1 cellular context compared by ENCODE assay signal in the genomic region with DNA sequence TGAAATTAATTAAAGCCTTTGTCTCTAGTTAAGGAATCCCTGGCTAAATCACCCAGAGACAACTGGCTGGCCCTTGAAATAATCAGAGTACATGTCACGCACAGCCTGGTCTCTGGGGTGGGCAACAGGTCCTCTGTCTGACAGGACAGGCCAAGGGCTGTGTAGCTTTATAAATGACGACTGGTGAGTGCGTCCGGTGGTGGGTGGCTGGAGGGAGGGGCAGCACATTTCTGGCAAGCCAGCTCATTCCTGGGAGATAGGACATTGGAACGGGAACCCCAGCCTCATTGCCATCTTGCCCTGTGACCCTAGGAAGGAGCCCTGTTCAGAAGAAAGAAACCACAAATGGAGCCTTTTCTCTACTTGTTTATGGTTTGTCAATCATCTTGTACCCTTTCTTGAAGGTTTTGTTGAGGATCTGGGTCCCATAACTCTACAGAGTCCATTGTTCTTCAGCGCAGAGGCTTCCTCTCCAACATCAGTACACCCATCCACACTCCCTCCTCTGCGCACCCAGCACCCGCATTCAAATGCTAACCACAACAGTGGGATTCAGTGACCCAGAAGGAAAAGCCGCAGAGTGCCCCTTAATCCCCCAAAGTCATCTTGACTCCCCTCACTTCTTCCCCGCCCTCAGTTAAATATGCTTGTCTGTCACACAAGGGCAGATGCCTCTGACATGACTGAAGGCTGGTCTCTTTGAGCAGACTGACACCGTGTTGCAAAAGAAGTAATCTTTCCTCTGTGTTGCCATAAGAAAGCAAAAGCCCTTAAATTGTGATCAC.
TF ChIP-seq lines count a peak whose summit lies in the region.

No MANE protein-coding gene starts in this region.

TF ChIP-seq in GM23338, 12 proteins besides CTCF, POLR2A, EP300 and RAD21:
- TF ChIP-seq, protein P1, sequence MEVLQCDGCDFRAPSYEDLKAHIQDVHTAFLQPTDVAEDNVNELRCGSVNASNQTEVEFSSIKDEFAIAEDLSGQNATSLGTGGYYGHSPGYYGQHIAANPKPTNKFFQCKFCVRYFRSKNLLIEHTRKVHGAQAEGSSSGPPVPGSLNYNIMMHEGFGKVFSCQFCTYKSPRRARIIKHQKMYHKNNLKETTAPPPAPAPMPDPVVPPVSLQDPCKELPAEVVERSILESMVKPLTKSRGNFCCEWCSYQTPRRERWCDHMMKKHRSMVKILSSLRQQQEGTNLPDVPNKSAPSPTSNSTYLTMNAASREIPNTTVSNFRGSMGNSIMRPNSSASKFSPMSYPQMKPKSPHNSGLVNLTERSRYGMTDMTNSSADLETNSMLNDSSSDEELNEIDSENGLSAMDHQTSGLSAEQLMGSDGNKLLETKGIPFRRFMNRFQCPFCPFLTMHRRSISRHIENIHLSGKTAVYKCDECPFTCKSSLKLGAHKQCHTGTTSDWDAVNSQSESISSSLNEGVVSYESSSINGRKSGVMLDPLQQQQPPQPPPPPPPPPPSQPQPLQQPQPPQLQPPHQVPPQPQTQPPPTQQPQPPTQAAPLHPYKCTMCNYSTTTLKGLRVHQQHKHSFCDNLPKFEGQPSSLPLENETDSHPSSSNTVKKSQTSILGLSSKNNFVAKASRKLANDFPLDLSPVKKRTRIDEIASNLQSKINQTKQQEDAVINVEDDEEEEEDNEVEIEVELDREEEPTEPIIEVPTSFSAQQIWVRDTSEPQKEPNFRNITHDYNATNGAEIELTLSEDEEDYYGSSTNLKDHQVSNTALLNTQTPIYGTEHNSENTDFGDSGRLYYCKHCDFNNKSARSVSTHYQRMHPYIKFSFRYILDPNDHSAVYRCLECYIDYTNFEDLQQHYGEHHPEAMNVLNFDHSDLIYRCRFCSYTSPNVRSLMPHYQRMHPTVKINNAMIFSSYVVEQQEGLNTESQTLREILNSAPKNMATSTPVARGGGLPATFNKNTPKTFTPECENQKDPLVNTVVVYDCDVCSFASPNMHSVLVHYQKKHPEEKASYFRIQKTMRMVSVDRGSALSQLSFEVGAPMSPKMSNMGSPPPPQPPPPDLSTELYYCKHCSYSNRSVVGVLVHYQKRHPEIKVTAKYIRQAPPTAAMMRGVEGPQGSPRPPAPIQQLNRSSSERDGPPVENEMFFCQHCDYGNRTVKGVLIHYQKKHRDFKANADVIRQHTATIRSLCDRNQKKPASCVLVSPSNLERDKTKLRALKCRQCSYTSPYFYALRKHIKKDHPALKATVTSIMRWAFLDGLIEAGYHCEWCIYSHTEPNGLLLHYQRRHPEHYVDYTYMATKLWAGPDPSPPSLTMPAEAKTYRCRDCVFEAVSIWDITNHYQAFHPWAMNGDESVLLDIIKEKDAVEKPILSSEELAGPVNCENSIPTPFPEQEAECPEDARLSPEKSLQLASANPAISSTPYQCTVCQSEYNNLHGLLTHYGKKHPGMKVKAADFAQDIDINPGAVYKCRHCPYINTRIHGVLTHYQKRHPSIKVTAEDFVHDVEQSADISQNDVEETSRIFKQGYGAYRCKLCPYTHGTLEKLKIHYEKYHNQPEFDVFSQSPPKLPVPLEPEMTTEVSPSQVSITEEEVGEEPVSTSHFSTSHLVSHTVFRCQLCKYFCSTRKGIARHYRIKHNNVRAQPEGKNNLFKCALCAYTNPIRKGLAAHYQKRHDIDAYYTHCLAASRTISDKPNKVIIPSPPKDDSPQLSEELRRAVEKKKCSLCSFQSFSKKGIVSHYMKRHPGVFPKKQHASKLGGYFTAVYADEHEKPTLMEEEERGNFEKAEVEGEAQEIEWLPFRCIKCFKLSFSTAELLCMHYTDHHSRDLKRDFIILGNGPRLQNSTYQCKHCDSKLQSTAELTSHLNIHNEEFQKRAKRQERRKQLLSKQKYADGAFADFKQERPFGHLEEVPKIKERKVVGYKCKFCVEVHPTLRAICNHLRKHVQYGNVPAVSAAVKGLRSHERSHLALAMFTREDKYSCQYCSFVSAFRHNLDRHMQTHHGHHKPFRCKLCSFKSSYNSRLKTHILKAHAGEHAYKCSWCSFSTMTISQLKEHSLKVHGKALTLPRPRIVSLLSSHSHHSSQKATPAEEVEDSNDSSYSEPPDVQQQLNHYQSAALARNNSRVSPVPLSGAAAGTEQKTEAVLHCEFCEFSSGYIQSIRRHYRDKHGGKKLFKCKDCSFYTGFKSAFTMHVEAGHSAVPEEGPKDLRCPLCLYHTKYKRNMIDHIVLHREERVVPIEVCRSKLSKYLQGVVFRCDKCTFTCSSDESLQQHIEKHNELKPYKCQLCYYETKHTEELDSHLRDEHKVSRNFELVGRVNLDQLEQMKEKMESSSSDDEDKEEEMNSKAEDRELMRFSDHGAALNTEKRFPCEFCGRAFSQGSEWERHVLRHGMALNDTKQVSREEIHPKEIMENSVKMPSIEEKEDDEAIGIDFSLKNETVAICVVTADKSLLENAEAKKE (CRISPR knock-in tag; IDR thresholded peaks at IDR 0.05) = no peak
- TF ChIP-seq, protein P2, sequence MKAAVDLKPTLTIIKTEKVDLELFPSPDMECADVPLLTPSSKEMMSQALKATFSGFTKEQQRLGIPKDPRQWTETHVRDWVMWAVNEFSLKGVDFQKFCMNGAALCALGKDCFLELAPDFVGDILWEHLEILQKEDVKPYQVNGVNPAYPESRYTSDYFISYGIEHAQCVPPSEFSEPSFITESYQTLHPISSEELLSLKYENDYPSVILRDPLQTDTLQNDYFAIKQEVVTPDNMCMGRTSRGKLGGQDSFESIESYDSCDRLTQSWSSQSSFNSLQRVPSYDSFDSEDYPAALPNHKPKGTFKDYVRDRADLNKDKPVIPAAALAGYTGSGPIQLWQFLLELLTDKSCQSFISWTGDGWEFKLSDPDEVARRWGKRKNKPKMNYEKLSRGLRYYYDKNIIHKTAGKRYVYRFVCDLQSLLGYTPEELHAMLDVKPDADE (IDR thresholded peaks at IDR 0.05) = no peak
- no peak for TF ChIP-seq ZNF331 (CRISPR knock-in tag; IDR thresholded peaks at IDR 0.05; ENCODE audit: low read depth)
- no peak for TF ChIP-seq NANOG (IDR thresholded peaks at IDR 0.05; ENCODE audit: borderline replicate concordance)
- no peak for TF ChIP-seq STAT1 (IDR thresholded peaks at IDR 0.05; ENCODE audit: unreplicated experiment)
- no peak for TF ChIP-seq JUNB (IDR thresholded peaks at IDR 0.05; ENCODE audit: unreplicated experiment)
- no peak for TF ChIP-seq EZH2phosphoT487 (IDR thresholded peaks at IDR 0.05; ENCODE audit: unreplicated experiment)
- TF ChIP-seq CREB1 (CRISPR knock-in tag; IDR thresholded peaks at IDR 0.05; ENCODE audit: low read depth) = no peak
- no peak for TF ChIP-seq POLR2AphosphoS5 (IDR thresholded peaks at IDR 0.05; ENCODE audit: low read depth)
- TF ChIP-seq, protein P3, sequence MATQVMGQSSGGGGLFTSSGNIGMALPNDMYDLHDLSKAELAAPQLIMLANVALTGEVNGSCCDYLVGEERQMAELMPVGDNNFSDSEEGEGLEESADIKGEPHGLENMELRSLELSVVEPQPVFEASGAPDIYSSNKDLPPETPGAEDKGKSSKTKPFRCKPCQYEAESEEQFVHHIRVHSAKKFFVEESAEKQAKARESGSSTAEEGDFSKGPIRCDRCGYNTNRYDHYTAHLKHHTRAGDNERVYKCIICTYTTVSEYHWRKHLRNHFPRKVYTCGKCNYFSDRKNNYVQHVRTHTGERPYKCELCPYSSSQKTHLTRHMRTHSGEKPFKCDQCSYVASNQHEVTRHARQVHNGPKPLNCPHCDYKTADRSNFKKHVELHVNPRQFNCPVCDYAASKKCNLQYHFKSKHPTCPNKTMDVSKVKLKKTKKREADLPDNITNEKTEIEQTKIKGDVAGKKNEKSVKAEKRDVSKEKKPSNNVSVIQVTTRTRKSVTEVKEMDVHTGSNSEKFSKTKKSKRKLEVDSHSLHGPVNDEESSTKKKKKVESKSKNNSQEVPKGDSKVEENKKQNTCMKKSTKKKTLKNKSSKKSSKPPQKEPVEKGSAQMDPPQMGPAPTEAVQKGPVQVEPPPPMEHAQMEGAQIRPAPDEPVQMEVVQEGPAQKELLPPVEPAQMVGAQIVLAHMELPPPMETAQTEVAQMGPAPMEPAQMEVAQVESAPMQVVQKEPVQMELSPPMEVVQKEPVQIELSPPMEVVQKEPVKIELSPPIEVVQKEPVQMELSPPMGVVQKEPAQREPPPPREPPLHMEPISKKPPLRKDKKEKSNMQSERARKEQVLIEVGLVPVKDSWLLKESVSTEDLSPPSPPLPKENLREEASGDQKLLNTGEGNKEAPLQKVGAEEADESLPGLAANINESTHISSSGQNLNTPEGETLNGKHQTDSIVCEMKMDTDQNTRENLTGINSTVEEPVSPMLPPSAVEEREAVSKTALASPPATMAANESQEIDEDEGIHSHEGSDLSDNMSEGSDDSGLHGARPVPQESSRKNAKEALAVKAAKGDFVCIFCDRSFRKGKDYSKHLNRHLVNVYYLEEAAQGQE (IDR thresholded peaks at IDR 0.05; ENCODE audit: unreplicated experiment) = no peak
- TF ChIP-seq ZNF114 (CRISPR knock-in tag; IDR thresholded peaks at IDR 0.05) = no peak
- no peak for TF ChIP-seq EZH2 (IDR thresholded peaks at IDR 0.05; ENCODE audit: low read depth, unreplicated experiment)
